ENCODE assay signal across 8 cellular contexts in genomic region chr7:87876040-87876758, GRCh38. TPM values are rescaled to one million over a fixed set of nuclear protein-coding genes. Genes with fewer than 3 reads are reported as not detected.
A peak's percentile ranks its signal among the peaks of the same experiment; 100 is the strongest.
DNase-seq lines count a peak whose midpoint lies in the region; ATAC-seq, FAIRE-seq and TF ChIP-seq lines count a peak whose summit lies in the region.

DBF4 (plus strand) TSS chr7:87876493; CDS start chr7:87876733, 240 bp downstream.
SLC25A40 (minus strand) TSS chr7:87876360; CDS start chr7:87858727, 17,633 bp downstream.

- no peak for TF ChIP-seq CTCF in ascending aorta (IDR thresholded peaks at IDR 0.05)

- peak; percentile 98 for FAIRE-seq in GM18507 (lab: Jason Lieb, UNC)
- FAIRE-seq in urothelium cell line (lab: Jason Lieb, UNC): peak; percentile 99

- H3K27me3 ChIP-seq in ascending aorta (no peaks in the 10 kb centered on the region), right cardiac atrium (ENCODE audit: control insufficient read depth, insufficient read depth) (no peaks in the 10 kb centered on the region)

- H3K4me3 ChIP-seq in ascending aorta (peak within 1 kb of the TSS; percentile 63 to 76), right cardiac atrium (ENCODE audit: low read length) (peak within 1 kb of the TSS; percentile 89)

- peak; percentile 88 for ATAC-seq in HG02973 (IDR thresholded peaks at IDR 0.05; ENCODE audit: unreplicated experiment)
- ATAC-seq in right cardiac atrium: peak; percentile 99 to 100

- WGBS in right cardiac atrium: 1% methylated on average over 80 of the region's 80 CpGs

- H3K27ac ChIP-seq in ascending aorta: peak within 1 kb of the TSS; percentile 90 to 91
- H3K27ac ChIP-seq in right cardiac atrium (ENCODE audit: low read length): peak within 1 kb of the TSS; percentile 94

- DNase-seq in GM18507 (ENCODE audit: extremely low spot score, insufficient read length, low read depth) (peak; percentile 72), NCI-H1930 (lab: John Stamatoyannopoulos, UW) (peak; percentile 94 to 95), ascending aorta (ENCODE audit: low spot score in 2 of 2) (peak; percentile 78 to 96), right cardiac atrium (peak; percentile 95 to 98 (median 98)), pulmonary artery endothelial cell (ENCODE audit: low read depth, low spot score) (peak; percentile 57), urothelium cell line (ENCODE audit: low spot score) (peak; percentile 99)

- H3K9me3 ChIP-seq in ascending aorta (peaks cover 0 to 6% of the 10 kb centered on the region in 2 donors), right cardiac atrium (ENCODE audit: control insufficient read depth, low read length) (no peaks in the 10 kb centered on the region)

- H3K36me3 ChIP-seq in ascending aorta: no peaks in the 10 kb centered on the region

- intact Hi-C loops in T-helper 2 cell treated with Interferon-gamma antibody and Interleukin-4, amounts not matched to agents 100 ng/mL and 5 ng/mL, for 36 hours (cut with micrococcal nuclease): loop anchor here (1.0 kb wide), 5 partner anchors 9 to 531 kb away; partner anchors contain the start of genes ADAM22, CROT, RUNDC3B and SRI
- intact Hi-C loops in ascending aorta (cut with DNase I): loop anchor here (2.0 to 10.0 kb wide), 8 partner anchors 59 to 941 kb away; partner anchors contain the start of genes ADAM22, CROT, DMTF1 and RUNDC3B
- intact Hi-C loops in right cardiac atrium (cut with DNase I): no loop called here

- H3K4me1 ChIP-seq in ascending aorta (peaks cover 0 to 4% of the 10 kb centered on the region in 2 donors), right cardiac atrium (ENCODE audit: control insufficient read depth, insufficient read depth, low read length) (no peaks in the 10 kb centered on the region)

RNA-seq across cellular contexts. Expression of gene DBF4, which starts in this region (rescaled TPM):
- total RNA-seq in T-helper 2 cell treated with Interferon-gamma antibody and Interleukin-4, amounts not matched to agents 100 ng/mL and 5 ng/mL, for 36 hours: 65.4 and 65.5 TPM in 2 replicates
- total RNA-seq in ascending aorta (not detected), right cardiac atrium (1 to 10 TPM; 2.2 to 2.8 (median 2.5) TPM), pulmonary artery endothelial cell (23.7 and 40.1 TPM in 2 replicates)
- polyA plus RNA-seq in right cardiac atrium: 1.6 TPM

RNA-seq across cellular contexts. Expression of gene SLC25A40, which starts in this region (rescaled TPM):
- total RNA-seq in T-helper 2 cell treated with Interferon-gamma antibody and Interleukin-4, amounts not matched to agents 100 ng/mL and 5 ng/mL, for 36 hours: 42.9 and 46.7 TPM in 2 replicates
- total RNA-seq in ascending aorta (4.0 TPM), right cardiac atrium (10 to 100 TPM; 25.7 to 28.4 (median 27.1) TPM), pulmonary artery endothelial cell (4.3 and 6.1 TPM in 2 replicates)
- polyA plus RNA-seq in right cardiac atrium: 8.6 TPM

Comparison
In these comparisons a context has a peak if more than half of its experiments do, and no peak if none do; other contexts are left out.
1. Peak in every context shown above with its lines: DNase-seq, ATAC-seq, H3K4me3 ChIP-seq and H3K27ac ChIP-seq.
2. intact Hi-C loops: an anchor here in T-helper 2 cell treated with Interferon-gamma antibody and Interleukin-4, amounts not matched to agents 100 ng/mL and 5 ng/mL, for 36 hours (1.0 kb wide) and ascending aorta (2.0 to 10.0 kb wide); none called in right cardiac atrium.